In the genomic region with DNA sequence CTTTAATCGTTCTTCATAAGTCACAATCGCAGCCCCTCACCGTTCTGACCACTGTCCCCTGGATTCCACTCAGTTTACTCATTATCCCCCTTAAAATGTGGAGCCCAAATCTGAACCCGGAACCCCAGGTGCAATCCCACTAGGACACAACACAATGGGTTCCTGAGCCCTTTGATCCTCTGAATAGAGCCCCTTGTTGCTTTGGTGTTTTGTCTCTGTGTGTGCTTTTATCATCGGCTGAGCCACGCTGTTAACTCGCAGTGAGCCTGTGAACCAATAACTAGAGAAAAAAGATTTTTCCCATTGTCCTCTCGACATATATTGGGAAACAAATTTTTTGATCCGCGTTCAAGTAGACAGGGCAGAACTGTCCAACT, we compare ENCODE assay signal across 8 cellular contexts. TPM values are rescaled to one million over a fixed set of nuclear protein-coding genes. Genes with fewer than 3 reads are reported as not detected.
DNase-seq lines count a peak whose midpoint lies in the region; ATAC-seq and TF ChIP-seq lines count a peak whose summit lies in the region.

No MANE protein-coding gene starts in this region.

- H3K4me1 ChIP-seq in testis = no peaks in the 10 kb centered on the region

- DNase-seq in activated CD4-positive, alpha-beta T cell treated with anti-CD3 and anti-CD28 coated beads for 36 hours = peak; percentile 5
- DNase-seq in activated CD4-positive, alpha-beta T cell treated with anti-CD3 and anti-CD28 coated beads, Interleukin-2, amount 50 U/mL, for 1 hour = no peak
- DNase-seq in activated T-helper 2 cell treated with anti-CD3 and anti-CD28 coated beads, Interferon-gamma antibody, Interleukin-2, Interleukin-4, amounts not matched to agents 10 μg/mL and 5 μg/mL and 100 μg/mL, durations not matched to agents 14 hours and 24 hours and 36 hours (ENCODE audit: low spot score) = no peak
- DNase-seq in kidney epithelial cell (ENCODE audit: low read depth) (no peak), testis (no peak), DMS153 treated with DMSO at 0.1 percent for 48 hours (lab: John Stamatoyannopoulos, UW; ENCODE audit: unreplicated experiment) (no peak), SIG-M5 (lab: John Stamatoyannopoulos, UW) (no peak)

- H3K27me3 ChIP-seq in kidney epithelial cell (ENCODE audit: control insufficient read depth, insufficient read depth, low read length) (no peaks in the 10 kb centered on the region), testis (no peaks in the 10 kb centered on the region)

- CTCF ChIA-PET in activated CD4-positive, alpha-beta T cell treated with anti-CD3 and anti-CD28 coated beads for 36 hours (lab: Charles Lee) = interaction anchor here (0.6 to 1.0 kb wide), 2 partner anchors 9 to 189 kb away, joined by 4 to 5 read pairs; no protein-coding TSS in a partner anchor

- no peaks in the 10 kb centered on the region for H3K27me3 Mint-ChIP-seq in activated CD4-positive, alpha-beta T cell treated with anti-CD3 and anti-CD28 coated beads for 36 hours
- H3K27me3 Mint-ChIP-seq in activated T-helper 2 cell treated with anti-CD3 and anti-CD28 coated beads, Interferon-gamma antibody, Interleukin-2, Interleukin-4, amounts not matched to agents 10 μg/mL and 5 μg/mL and 100 μg/mL, durations not matched to agents 14 hours and 24 hours and 36 hours (ENCODE audit: low read depth) = no peaks in the 10 kb centered on the region

- peak overlapping the region; percentile 71 to 90 for H3K27ac ChIP-seq in testis

- intact Hi-C loops in activated CD4-positive, alpha-beta T cell treated with anti-CD3 and anti-CD28 coated beads for 36 hours (cut with DNase I, micrococcal nuclease) = loop anchor here (1.0 to 10.0 kb wide), 8 partner anchors 358 to 1606 kb away; a partner anchor contains a TSS
- intact Hi-C loops in activated T-helper 2 cell treated with anti-CD3 and anti-CD28 coated beads, Interferon-gamma antibody, Interleukin-2, Interleukin-4, amounts not matched to agents 10 μg/mL and 5 μg/mL and 100 μg/mL, durations not matched to agents 14 hours and 24 hours and 36 hours (cut with micrococcal nuclease) = loop anchor here (5.0 to 10.0 kb wide), 3 partner anchors 668 to 1606 kb away; a partner anchor contains a TSS
- intact Hi-C loops in testis (cut with DNase I; ENCODE audit: low total_unique reads) = no loop called here

- H3K9me3 Mint-ChIP-seq in activated CD4-positive, alpha-beta T cell treated with anti-CD3 and anti-CD28 coated beads for 36 hours (ENCODE audit: low read depth) = no peaks in the 10 kb centered on the region
- no peaks in the 10 kb centered on the region for H3K9me3 Mint-ChIP-seq in activated T-helper 2 cell treated with anti-CD3 and anti-CD28 coated beads, Interferon-gamma antibody, Interleukin-2, Interleukin-4, amounts not matched to agents 10 μg/mL and 5 μg/mL and 100 μg/mL, durations not matched to agents 14 hours and 24 hours and 36 hours

- H3K36me3 Mint-ChIP-seq in activated CD4-positive, alpha-beta T cell treated with anti-CD3 and anti-CD28 coated beads for 36 hours (ENCODE audit: low read depth) = peaks cover 3% of the 10 kb centered on the region
- no peaks in the 10 kb centered on the region for H3K36me3 Mint-ChIP-seq in activated T-helper 2 cell treated with anti-CD3 and anti-CD28 coated beads, Interferon-gamma antibody, Interleukin-2, Interleukin-4, amounts not matched to agents 10 μg/mL and 5 μg/mL and 100 μg/mL, durations not matched to agents 14 hours and 24 hours and 36 hours (ENCODE audit: low read depth)

- peaks cover 26% of the 10 kb centered on the region for H3K4me1 Mint-ChIP-seq in activated CD4-positive, alpha-beta T cell treated with anti-CD3 and anti-CD28 coated beads for 36 hours
- H3K4me1 Mint-ChIP-seq in activated T-helper 2 cell treated with anti-CD3 and anti-CD28 coated beads, Interferon-gamma antibody, Interleukin-2, Interleukin-4, amounts not matched to agents 10 μg/mL and 5 μg/mL and 100 μg/mL, durations not matched to agents 14 hours and 24 hours and 36 hours (ENCODE audit: low read depth) = peaks cover 15% of the 10 kb centered on the region

- peak overlapping the region; percentile 79 for H3K4me3 Mint-ChIP-seq in activated CD4-positive, alpha-beta T cell treated with anti-CD3 and anti-CD28 coated beads for 36 hours
- H3K4me3 Mint-ChIP-seq in activated T-helper 2 cell treated with anti-CD3 and anti-CD28 coated beads, Interferon-gamma antibody, Interleukin-2, Interleukin-4, amounts not matched to agents 10 μg/mL and 5 μg/mL and 100 μg/mL, durations not matched to agents 14 hours and 24 hours and 36 hours (ENCODE audit: low read depth) = peak overlapping the region; percentile 85

- no peak for TF ChIP-seq POLR2A in testis (IDR thresholded peaks at IDR 0.05)

- peak overlapping the region; percentile 88 for H3K27ac Mint-ChIP-seq in activated CD4-positive, alpha-beta T cell treated with anti-CD3 and anti-CD28 coated beads for 36 hours
- peak overlapping the region; percentile 28 for H3K27ac Mint-ChIP-seq in activated T-helper 2 cell treated with anti-CD3 and anti-CD28 coated beads, Interferon-gamma antibody, Interleukin-2, Interleukin-4, amounts not matched to agents 10 μg/mL and 5 μg/mL and 100 μg/mL, durations not matched to agents 14 hours and 24 hours and 36 hours

- POLR2A ChIA-PET in activated CD4-positive, alpha-beta T cell treated with anti-CD3 and anti-CD28 coated beads for 36 hours (lab: Charles Lee) = no interaction called here

- H3K9me3 ChIP-seq in testis = no peaks in the 10 kb centered on the region

- peak overlapping the region; percentile 34 for H3K4me3 ChIP-seq in kidney epithelial cell (ENCODE audit: low read depth, low read length)
- peak overlapping the region; percentile 68 to 84 for H3K4me3 ChIP-seq in testis

- ATAC-seq in activated CD4-positive, alpha-beta T cell treated with anti-CD3 and anti-CD28 coated beads for 36 hours = no peak
- ATAC-seq in HG03520 (IDR thresholded peaks at IDR 0.05; ENCODE audit: unreplicated experiment) = no peak

- H3K36me3 ChIP-seq in kidney epithelial cell (ENCODE audit: control insufficient read depth, insufficient read depth, low read length) (no peaks in the 10 kb centered on the region), testis (ENCODE audit: low read depth, missing control alignments) (no peaks in the 10 kb centered on the region)

- TF ChIP-seq CTCF in kidney epithelial cell (IDR thresholded peaks at IDR 0.05; ENCODE audit: insufficient read depth, low read length, poor library complexity, severe bottlenecking) (no peak), testis (IDR thresholded peaks at IDR 0.05) (no peak)

- 13 to 22% methylated on average over 7 to 10 of the region's 10 CpGs for WGBS in testis, 2 donors

RNA-seq across cellular contexts. Expression of a gene that starts 0.7 kb away (rescaled TPM):
- 100 to 1,000 TPM; 204 to 217 TPM for total RNA-seq in activated CD4-positive, alpha-beta T cell treated with anti-CD3 and anti-CD28 coated beads for 36 hours
- total RNA-seq in activated T-helper 2 cell treated with anti-CD3 and anti-CD28 coated beads, Interferon-gamma antibody, Interleukin-2, Interleukin-4, amounts not matched to agents 10 μg/mL and 5 μg/mL and 100 μg/mL, durations not matched to agents 14 hours and 24 hours and 36 hours = 200 and 208 TPM in 2 replicates
- total RNA-seq in kidney epithelial cell = 40.6 and 74.7 TPM in 2 replicates
- 10 to 100 TPM; 45.4 to 69.2 TPM for total RNA-seq in testis
- polyA plus RNA-seq in testis (ENCODE audit: insufficient read depth, low read depth, low replicate concordance) = 76.9 TPM
